32 cellular contexts compared by ENCODE assay signal in genomic region chr18:23640023-23640422, GRCh38. TPM values are rescaled to one million over a fixed set of nuclear protein-coding genes. Genes with fewer than 3 reads are reported as not detected.
DNase-seq lines count a peak whose midpoint lies in the region; ATAC-seq and TF ChIP-seq lines count a peak whose summit lies in the region.
"Had no signal": no experiment of that assay in that cellular context is flagged by ENCODE, and none has a peak within 500 bp of the region (broad histone marks: within the 10 kb centered on the region; RNA-seq: fewer than 3 reads in every experiment).

No MANE protein-coding gene starts in this region.

- H4K20me1 ChIP-seq in GM23338 (replicated peaks; ENCODE audit: insufficient read depth), result 0 out of 2 replicates have a peak, but pooled peaks cover 4% of the 10 kb centered on the region

- H3K79me2 ChIP-seq in GM23338 (replicated peaks; ENCODE audit: insufficient read depth), result no peaks in the 10 kb centered on the region

- peaks cover 3% of the 10 kb centered on the region for H3K27me3 Mint-ChIP-seq in GM23338 (ENCODE audit: insufficient read depth, low read depth, poor library complexity)
- H3K27me3 Mint-ChIP-seq: activated naive CD4-positive, alpha-beta T cell treated with anti-CD3 and anti-CD28 coated beads, Interleukin-2, amount 50 U/mL, for 24 hours had no signal

- H3K27me3 ChIP-seq in GM23338 (ENCODE audit: insufficient read depth), result no peaks in the 10 kb centered on the region
- H3K27me3 ChIP-seq in lower lobe of right lung (ENCODE audit: low read depth), result no peaks in the 10 kb centered on the region
- H3K27me3 ChIP-seq in SJCRH30, result no peaks in the 10 kb centered on the region
- H3K27me3 ChIP-seq: colonic mucosa, Peyer's patch had no signal

- H3K27ac ChIP-seq in GM23338 (ENCODE audit: low read depth) (no peak overlapping the region), lower lobe of right lung (no peak overlapping the region), SJCRH30 (no peak overlapping the region)
- H3K27ac ChIP-seq: colonic mucosa, epithelial cell of prostate, GM23248, heart left ventricle, HL-60, Peyer's patch, VCaP had no signal

- H3K4me3 Mint-ChIP-seq in GM23338, result no peak overlapping the region
- H3K4me3 Mint-ChIP-seq: activated naive CD4-positive, alpha-beta T cell treated with anti-CD3 and anti-CD28 coated beads, Interleukin-2, amount 50 U/mL, for 24 hours; CD4-positive, alpha-beta memory T cell; nephron had no signal

- H3K4me1 Mint-ChIP-seq in GM23338, result peaks cover 9% of the 10 kb centered on the region
- H3K4me1 Mint-ChIP-seq: nephron had no signal

- H2AFZ ChIP-seq in GM23338, result no peak overlapping the region
- H2AFZ ChIP-seq: GM23248 had no signal

- ATAC-seq in GM23338 (peak; percentile 72), lower lobe of right lung (peak; percentile 66 to 75), GM18907 (IDR thresholded peaks at IDR 0.05; ENCODE audit: unreplicated experiment) (no peak)
- ATAC-seq: heart left ventricle had no signal

- peaks cover 15% of the 10 kb centered on the region for H3K36me3 Mint-ChIP-seq in GM23338 (ENCODE audit: low read depth)
- H3K36me3 Mint-ChIP-seq: activated naive CD4-positive, alpha-beta T cell treated with anti-CD3 and anti-CD28 coated beads, Interleukin-2, amount 50 U/mL, for 24 hours; CD4-positive, alpha-beta memory T cell had no signal

- H3K4me3 ChIP-seq in GM23338 (no peak overlapping the region), epithelial cell of esophagus (ENCODE audit: low read length) (no peak overlapping the region), lower lobe of right lung (no peak overlapping the region), SJCRH30 (no peak overlapping the region)
- H3K4me3 ChIP-seq: colonic mucosa, GM23248, heart left ventricle, lung, Peyer's patch, smooth muscle cell had no signal

- intact Hi-C loops in lower lobe of right lung (cut with DNase I), result no loop called here

- H3K36me3 ChIP-seq in GM23338 (ENCODE audit: insufficient read depth), result no peaks in the 10 kb centered on the region
- H3K36me3 ChIP-seq in lower lobe of right lung, result no peaks in the 10 kb centered on the region
- no peaks in the 10 kb centered on the region for H3K36me3 ChIP-seq in SJCRH30
- H3K36me3 ChIP-seq: colonic mucosa, Peyer's patch had no signal

- no peak for TF ChIP-seq CTCF in GM23338 (conservative IDR thresholded peaks at IDR 0.05; ENCODE audit: low read depth in 2 of 2)
- TF ChIP-seq CTCF in epithelial cell of esophagus (IDR thresholded peaks at IDR 0.05; ENCODE audit: insufficient read depth, low read depth, low read length, missing control alignments), result peak; percentile 39
- TF ChIP-seq CTCF in lower lobe of right lung (IDR thresholded peaks at IDR 0.05), result no peak

- no peak overlapping the region for H3K4me2 ChIP-seq in GM23338
- H3K4me2 ChIP-seq: smooth muscle cell had no signal

- DNase-seq in GM23338 (ENCODE audit: low spot score) (peak; percentile 26), RKO (ENCODE audit: low spot score) (peak; percentile 47), epithelial cell of esophagus (ENCODE audit: low read depth) (no peak), lower lobe of right lung (no peak), kidney glomerular epithelial cell (lab: John Stamatoyannopoulos, UW) (no peak), SJCRH30 (no peak)
- DNase-seq: activated CD4-positive, alpha-beta T cell treated with anti-CD3 and anti-CD28 coated beads for 4 hours; amniotic stem cell; CD4-positive, alpha-beta memory T cell; colonic mucosa; DND-41; effector CD4-positive, alpha-beta T cell; GF-D8; GM23248; heart left ventricle; MM.1S; NCI-H2029; NCI-H226; NCI-H526 treated with DMSO at 0.1 percent for 48 hours; Peyer's patch; SHP77 treated with DMSO at 0.1 percent for 48 hours; stimulated activated naive CD4-positive, alpha-beta T cell treated with Interleukin-2 at 50 U/mL for 16 hours; SW 1271 had no signal

- H3K4me1 ChIP-seq in GM23338 (ENCODE audit: insufficient read depth), result no peaks in the 10 kb centered on the region
- peaks cover 9% of the 10 kb centered on the region for H3K4me1 ChIP-seq in lower lobe of right lung
- H3K4me1 ChIP-seq in SJCRH30, result no peaks in the 10 kb centered on the region
- H3K4me1 ChIP-seq: colonic mucosa, heart left ventricle, Peyer's patch had no signal

- no peak overlapping the region for H3K27ac Mint-ChIP-seq in GM23338
- H3K27ac Mint-ChIP-seq: activated naive CD4-positive, alpha-beta T cell treated with anti-CD3 and anti-CD28 coated beads, Interleukin-2, amount 50 U/mL, for 24 hours; CD4-positive, alpha-beta memory T cell; nephron had no signal

- no peaks in the 10 kb centered on the region for H3K9me3 ChIP-seq in lower lobe of right lung
- no peaks in the 10 kb centered on the region for H3K9me3 ChIP-seq in SJCRH30 (replicated peaks)
- H3K9me3 ChIP-seq: colonic mucosa, Peyer's patch had no signal

- no peaks in the 10 kb centered on the region for H3K9me2 ChIP-seq in GM23338 (ENCODE audit: insufficient read depth)

- peaks cover 19% of the 10 kb centered on the region for H3K9me3 Mint-ChIP-seq in GM23338
- H3K9me3 Mint-ChIP-seq: activated naive CD4-positive, alpha-beta T cell treated with anti-CD3 and anti-CD28 coated beads, Interleukin-2, amount 50 U/mL, for 24 hours; nephron had no signal

- no peaks in the 10 kb centered on the region for H3F3A ChIP-seq in GM23338 (replicated peaks; ENCODE audit: low read depth)

TF ChIP-seq in GM23338, 12 proteins besides CTCF, POLR2A, EP300 and RAD21:
- no peak for TF ChIP-seq CREB1 (CRISPR knock-in tag; IDR thresholded peaks at IDR 0.05; ENCODE audit: low read depth)

RNA-seq across cellular contexts. Expression of gene ANKRD29, which starts 22.7 kb away (rescaled TPM):
- total RNA-seq in GM23338 (2014; rRNA removed; shearing (Covaris generic)), result 6.6 and 16.9 TPM in 2 replicates
- polyA plus RNA-seq in GM23338 (2016; fragmentation: Nextera tagmentation; extraction: Ambion mirVana), result 36.6 and 38.2 TPM in 2 replicates
- 56.5 TPM for total RNA-seq in lower lobe of right lung
- 3.9 TPM in 2 replicates for total RNA-seq in SJCRH30 (2014; rRNA removed; shearing (Covaris generic))
- total RNA-seq: CD4-positive, alpha-beta memory T cell; osteocyte had no signal
- polyA plus RNA-seq: smooth muscle cell had no signal

RNA-seq across cellular contexts. Expression of gene LAMA3, which starts 49.2 kb away (rescaled TPM):
- 2.6 and 4.9 TPM in 2 replicates for total RNA-seq in GM23338 (2014; rRNA removed; shearing (Covaris generic))
- 3.3 and 3.9 TPM in 2 replicates for polyA plus RNA-seq in GM23338 (2016; fragmentation: Nextera tagmentation; extraction: Ambion mirVana)
- total RNA-seq in lower lobe of right lung, result 89.1 TPM
- total RNA-seq in SJCRH30 (2014; rRNA removed; shearing (Covaris generic)), result 0.04 and 0.08 TPM in 2 replicates
- total RNA-seq: CD4-positive, alpha-beta memory T cell; osteocyte had no signal
- polyA plus RNA-seq: CD4-positive, alpha-beta memory T cell had no signal

RNA-seq across cellular contexts. Expression of gene NPC1, which starts 53.7 kb away (rescaled TPM):
- 41.7 and 45.1 TPM in 2 replicates for total RNA-seq in GM23338 (2014; rRNA removed; shearing (Covaris generic))
- 18.3 and 18.4 TPM in 2 replicates for polyA plus RNA-seq in GM23338 (2016; fragmentation: Nextera tagmentation; extraction: Ambion mirVana)
- total RNA-seq in lower lobe of right lung, result 114 TPM
- total RNA-seq in SJCRH30 (2014; rRNA removed; shearing (Covaris generic)), result 21.3 and 22.4 TPM in 2 replicates

Comparison
In these comparisons a context has a peak if more than half of its experiments do, and no peak if none do; other contexts are left out.
1. DNase-seq: peak in GM23338 (single experiment) and RKO (single experiment); none in epithelial cell of esophagus (single experiment), lower lobe of right lung (single experiment), kidney glomerular epithelial cell (single experiment) and SJCRH30 (0 of 2).
2. RNA of gene LAMA3, which starts 49.2 kb away (total RNA-seq): 89.1 TPM in lower lobe of right lung (single experiment); 2.6 to 4.9 TPM in GM23338 and 0.04 to 0.08 TPM in SJCRH30; every median in the first group is over 10 times any median in the second.